ENCODE assay signal across 22 cellular contexts in the genomic region with DNA sequence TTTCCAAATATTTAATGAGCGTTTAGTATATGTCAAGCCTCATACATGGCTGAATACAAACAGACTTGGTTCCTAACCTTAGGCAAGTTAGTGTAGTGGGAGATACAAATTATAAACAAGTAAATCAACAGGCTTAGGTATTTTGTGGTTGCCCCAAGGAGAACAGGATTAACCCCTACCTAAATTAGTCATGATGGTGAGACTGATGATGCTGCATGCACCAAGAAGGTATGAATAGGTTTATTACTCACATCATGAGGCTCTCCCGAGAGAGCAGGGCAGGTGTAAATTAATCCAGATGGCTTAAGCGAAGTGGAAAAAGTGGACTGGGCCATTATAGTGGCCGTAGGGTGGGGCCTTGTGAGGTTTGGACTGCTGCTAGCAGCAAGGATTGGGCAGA.
"Had no signal": no experiment of that assay in that cellular context is flagged by ENCODE, and none has a peak within 500 bp of the region (broad histone marks: within the 10 kb centered on the region; RNA-seq: fewer than 3 reads in every experiment).

No MANE protein-coding gene starts in this region.

- ATAC-seq: gastrocnemius medialis; left lobe of liver; naive thymus-derived CD4-positive, alpha-beta T cell; right cardiac atrium; stimulated activated memory B cell treated with anti-CD40 and anti-IgM and Interleukin-4, amounts not matched to agents 10 μg/mL and 1 μg/mL and 100 μg/mL, for 72 hours; stimulated activated naive CD8-positive, alpha-beta T cell treated with anti-CD3 and anti-CD28 coated beads, Interleukin-15, Interleukin-2, amounts not matched to agents 100 U/mL and 50 U/mL, for 24 hours; upper lobe of right lung had no signal

- H3K4me2 ChIP-seq: neural progenitor cell had no signal

- H3K36me3 ChIP-seq: colonic mucosa, gastrocnemius medialis, neural progenitor cell, sigmoid colon, thoracic aorta, tibial nerve, upper lobe of right lung, uterus had no signal

- H2AFZ ChIP-seq: neural progenitor cell, parathyroid adenoma had no signal

- H3K4me3 ChIP-seq: colonic mucosa, gastrocnemius medialis, lung, neural progenitor cell, sigmoid colon, thoracic aorta, tibial nerve, upper lobe of right lung, uterus had no signal

- H3K9me3 ChIP-seq: colonic mucosa, gastrocnemius medialis, thoracic aorta, uterus had no signal

- H3K4me1 ChIP-seq: colonic mucosa, gastrocnemius medialis, neural progenitor cell, parathyroid adenoma, sigmoid colon, tibial nerve, upper lobe of right lung, uterus had no signal

- H3K27ac ChIP-seq: colonic mucosa, gastrocnemius medialis, neural progenitor cell, parathyroid adenoma, sigmoid colon, thoracic aorta, tibial nerve, upper lobe of right lung, uterus had no signal

- H3K79me2 ChIP-seq: parathyroid adenoma had no signal

- H3K27me3 ChIP-seq: colonic mucosa, gastrocnemius medialis, neural progenitor cell, sigmoid colon, tibial nerve, upper lobe of right lung, uterus had no signal

- DNase-seq: colonic mucosa; effector CD8-positive, alpha-beta T cell; endodermal cell; erythroblast; gastrocnemius medialis; head of caudate nucleus; mesenchymal stem cell; midbrain; naive thymus-derived CD4-positive, alpha-beta T cell; right cardiac atrium; sigmoid colon; stimulated activated CD4-positive, alpha-beta T cell treated with anti-CD3 and anti-CD28 coated beads, Interleukin-4, amount 100 ng/mL, for 4 hours; stimulated activated naive CD8-positive, alpha-beta T cell treated with anti-CD3 and anti-CD28 coated beads, Interleukin-15, Interleukin-2, amounts not matched to agents 100 U/mL and 50 U/mL, for 24 hours; upper lobe of right lung; uterus had no signal

- H3K9ac ChIP-seq: neural progenitor cell, parathyroid adenoma had no signal
